In the genomic region with DNA sequence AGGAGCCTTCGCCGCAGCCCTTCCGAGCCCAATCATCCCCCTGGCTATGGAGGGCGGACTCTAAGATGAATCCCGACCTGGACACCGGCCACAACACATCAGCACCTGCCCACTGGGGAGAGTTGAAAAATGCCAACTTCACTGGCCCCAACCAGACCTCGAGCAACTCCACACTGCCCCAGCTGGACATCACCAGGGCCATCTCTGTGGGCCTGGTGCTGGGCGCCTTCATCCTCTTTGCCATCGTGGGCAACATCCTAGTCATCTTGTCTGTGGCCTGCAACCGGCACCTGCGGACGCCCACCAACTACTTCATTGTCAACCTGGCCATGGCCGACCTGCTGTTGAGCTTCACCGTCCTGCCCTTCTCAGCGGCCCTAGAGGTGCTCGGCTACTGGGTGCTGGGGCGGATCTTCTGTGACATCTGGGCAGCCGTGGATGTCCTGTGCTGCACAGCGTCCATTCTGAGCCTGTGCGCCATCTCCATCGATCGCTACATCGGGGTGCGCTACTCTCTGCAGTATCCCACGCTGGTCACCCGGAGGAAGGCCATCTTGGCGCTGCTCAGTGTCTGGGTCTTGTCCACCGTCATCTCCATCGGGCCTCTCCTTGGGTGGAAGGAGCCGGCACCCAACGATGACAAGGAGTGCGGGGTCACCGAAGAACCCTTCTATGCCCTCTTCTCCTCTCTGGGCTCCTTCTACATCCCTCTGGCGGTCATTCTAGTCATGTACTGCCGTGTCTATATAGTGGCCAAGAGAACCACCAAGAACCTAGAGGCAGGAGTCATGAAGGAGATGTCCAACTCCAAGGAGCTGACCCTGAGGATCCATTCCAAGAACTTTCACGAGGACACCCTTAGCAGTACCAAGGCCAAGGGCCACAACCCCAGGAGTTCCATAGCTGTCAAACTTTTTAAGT, we compare ENCODE assay signal across 1 cellular context.
TF ChIP-seq lines count a peak whose summit lies in the region.

No MANE protein-coding gene starts in this region.

TF ChIP-seq in H1, 55 proteins besides CTCF, POLR2A, EP300 and RAD21:
- TF ChIP-seq POLR2AphosphoS5 (IDR thresholded peaks at IDR 0.05; ENCODE audit: low read depth, low read length) (no peak), EZH2 (IDR thresholded peaks at IDR 0.05; ENCODE audit: low read depth, low read length, severe bottlenecking) (peak; percentile 6)
